Comparison of ENCODE assay signal across 25 cellular contexts in the genomic region with DNA sequence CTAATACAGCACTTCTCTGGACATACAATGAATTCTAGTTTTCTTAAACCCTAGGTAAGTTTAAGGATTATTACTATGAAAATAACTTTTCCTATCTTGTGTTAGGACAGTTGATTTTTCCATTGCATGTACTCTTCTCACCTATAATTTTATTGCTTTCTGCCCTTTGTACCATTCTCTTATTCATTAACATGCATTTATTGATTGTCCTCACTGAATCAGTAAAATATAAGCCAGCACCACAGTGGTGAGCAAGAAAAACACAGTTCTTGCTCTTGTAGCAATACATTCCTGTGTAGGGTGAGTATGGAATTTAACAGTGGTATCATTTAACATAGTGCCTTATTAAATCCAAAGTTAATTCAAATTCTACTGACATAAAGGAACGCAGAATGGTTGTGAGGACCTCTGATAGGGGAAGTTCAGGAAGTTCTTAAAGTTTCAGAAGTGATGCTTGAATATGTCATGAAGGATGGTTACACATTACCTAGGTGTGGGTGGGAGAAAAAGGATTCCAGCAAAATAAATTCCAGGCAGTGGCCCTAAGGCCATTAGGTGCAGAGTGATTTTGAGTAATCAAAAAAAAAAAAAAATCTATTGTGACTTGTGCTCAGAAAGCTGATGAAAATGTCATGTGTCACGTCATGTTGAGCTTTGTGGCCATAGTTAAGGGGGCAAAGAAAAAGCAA.
"Had no signal": no experiment of that assay in that cellular context is flagged by ENCODE, and none has a peak within 500 bp of the region (broad histone marks: within the 10 kb centered on the region; RNA-seq: fewer than 3 reads in every experiment).

No MANE protein-coding gene starts in this region.

- H3K36me3 ChIP-seq: breast epithelium, esophagus squamous epithelium, gastrocnemius medialis, lower lobe of right lung, spleen, suprapubic skin, tibial artery had no signal

- H3K4me1 Mint-ChIP-seq: activated CD4-positive, alpha-beta memory T cell treated with anti-CD3 and anti-CD28 coated beads, Interleukin-2, amount 10 ng/mL, durations not matched to agents 7 days and 5 days; activated CD4-positive, alpha-beta T cell treated with anti-CD3 and anti-CD28 coated beads, Interleukin-2, amount 10 ng/mL, durations not matched to agents 24 days and 14 days; activated naive CD4-positive, alpha-beta T cell treated with anti-CD3 and anti-CD28 coated beads, Interleukin-2, amount 50 U/mL, for 24 hours; activated naive CD8-positive, alpha-beta T cell treated with anti-CD3 and anti-CD28 coated beads, Interleukin-2, amount 50 U/mL, for 24 hours; natural killer cell; T-helper 17 cell had no signal

- DNase-seq: activated CD4-positive, alpha-beta memory T cell treated with anti-CD3 and anti-CD28 coated beads, Interleukin-2, amount 10 ng/mL, durations not matched to agents 7 days and 5 days; activated CD4-positive, alpha-beta T cell treated with anti-CD3 and anti-CD28 coated beads, Interleukin-2, amount 10 ng/mL, durations not matched to agents 24 days and 14 days; activated CD4-positive, CD25-positive, alpha-beta regulatory T cell treated with anti-CD3 and anti-CD28 coated beads, Interleukin-2, amount 50 U/mL, for 72 hours; activated CD8-positive, alpha-beta memory T cell treated with anti-CD3 and anti-CD28 coated beads, Interleukin-2, amount 50 U/mL, for 48 hours; activated naive CD8-positive, alpha-beta T cell treated with anti-CD3 and anti-CD28 coated beads, Interleukin-2, amount 50 U/mL, for 24 hours; activated T-cell treated with anti-CD3 and anti-CD28 coated beads, Interleukin-2, amount 50 U/mL, for 24 hours; amygdala; central memory CD4-positive, alpha-beta T cell; esophagus squamous epithelium; gastrocnemius medialis; glutamatergic neuron; islet precursor cell; left cardiac atrium; lower lobe of right lung; mesenchymal stem cell; natural killer cell; spleen; stimulated activated naive CD4-positive, alpha-beta T cell; T-helper 17 cell; tibial artery had no signal

- H3K27ac Mint-ChIP-seq: activated CD4-positive, alpha-beta memory T cell treated with anti-CD3 and anti-CD28 coated beads, Interleukin-2, amount 10 ng/mL, durations not matched to agents 7 days and 5 days; activated CD4-positive, alpha-beta T cell treated with anti-CD3 and anti-CD28 coated beads, Interleukin-2, amount 10 ng/mL, durations not matched to agents 24 days and 14 days; activated naive CD4-positive, alpha-beta T cell treated with anti-CD3 and anti-CD28 coated beads, Interleukin-2, amount 50 U/mL, for 24 hours; activated naive CD8-positive, alpha-beta T cell treated with anti-CD3 and anti-CD28 coated beads, Interleukin-2, amount 50 U/mL, for 24 hours; activated T-cell treated with anti-CD3 and anti-CD28 coated beads, Interleukin-2, amount 50 U/mL, for 24 hours; activated T-helper 2 cell treated with anti-CD3 and anti-CD28 coated beads, Interferon-gamma antibody, Interleukin-2, Interleukin-4, amounts not matched to agents 10 μg/mL and 5 μg/mL and 100 μg/mL, durations not matched to agents 14 hours and 24 hours and 36 hours; dendritic cell treated with granulocyte-macrophage colony-stimulating factor and Interleukin-4, amounts not matched to agents 40 ng/mL and 50 ng/mL, for 4 days; natural killer cell; T-helper 17 cell had no signal

- H3K9me3 ChIP-seq: breast epithelium, esophagus squamous epithelium, gastrocnemius medialis, lower lobe of right lung, spleen, suprapubic skin, tibial artery had no signal

- H3K27ac ChIP-seq: breast epithelium, esophagus squamous epithelium, gastrocnemius medialis, lower lobe of right lung, spleen, suprapubic skin, tibial artery had no signal

- H3K4me3 ChIP-seq: breast epithelium, esophagus squamous epithelium, gastrocnemius medialis, lower lobe of right lung, spleen, suprapubic skin, tibial artery had no signal

- H3K36me3 Mint-ChIP-seq: activated naive CD4-positive, alpha-beta T cell treated with anti-CD3 and anti-CD28 coated beads, Interleukin-2, amount 50 U/mL, for 24 hours; natural killer cell had no signal

- ATAC-seq: activated naive CD8-positive, alpha-beta T cell treated with anti-CD3 and anti-CD28 coated beads, Interleukin-2, amount 50 U/mL, for 24 hours; gastrocnemius medialis; left cardiac atrium; lower lobe of right lung; natural killer cell; T-helper 17 cell had no signal

- H3K9me3 Mint-ChIP-seq: activated CD4-positive, alpha-beta memory T cell treated with anti-CD3 and anti-CD28 coated beads, Interleukin-2, amount 10 ng/mL, durations not matched to agents 7 days and 5 days; activated CD4-positive, alpha-beta T cell treated with anti-CD3 and anti-CD28 coated beads, Interleukin-2, amount 10 ng/mL, durations not matched to agents 24 days and 14 days; activated naive CD4-positive, alpha-beta T cell treated with anti-CD3 and anti-CD28 coated beads, Interleukin-2, amount 50 U/mL, for 24 hours; activated naive CD8-positive, alpha-beta T cell treated with anti-CD3 and anti-CD28 coated beads, Interleukin-2, amount 50 U/mL, for 24 hours; activated T-cell treated with anti-CD3 and anti-CD28 coated beads, Interleukin-2, amount 50 U/mL, for 24 hours; activated T-helper 2 cell treated with anti-CD3 and anti-CD28 coated beads, Interferon-gamma antibody, Interleukin-2, Interleukin-4, amounts not matched to agents 10 μg/mL and 5 μg/mL and 100 μg/mL, durations not matched to agents 14 hours and 24 hours and 36 hours; dendritic cell treated with granulocyte-macrophage colony-stimulating factor and Interleukin-4, amounts not matched to agents 40 ng/mL and 50 ng/mL, for 4 days had no signal

- H3K4me1 ChIP-seq: breast epithelium, esophagus squamous epithelium, gastrocnemius medialis, lower lobe of right lung, spleen, suprapubic skin, tibial artery had no signal

- H3K27me3 ChIP-seq: breast epithelium, esophagus squamous epithelium, gastrocnemius medialis, spleen, suprapubic skin, tibial artery had no signal

- H3K27me3 Mint-ChIP-seq: activated CD4-positive, alpha-beta memory T cell treated with anti-CD3 and anti-CD28 coated beads, Interleukin-2, amount 10 ng/mL, durations not matched to agents 7 days and 5 days; activated CD4-positive, alpha-beta T cell treated with anti-CD3 and anti-CD28 coated beads, Interleukin-2, amount 10 ng/mL, durations not matched to agents 24 days and 14 days; activated naive CD4-positive, alpha-beta T cell treated with anti-CD3 and anti-CD28 coated beads, Interleukin-2, amount 50 U/mL, for 24 hours; activated naive CD8-positive, alpha-beta T cell treated with anti-CD3 and anti-CD28 coated beads, Interleukin-2, amount 50 U/mL, for 24 hours; activated T-cell treated with anti-CD3 and anti-CD28 coated beads, Interleukin-2, amount 50 U/mL, for 24 hours; dendritic cell treated with granulocyte-macrophage colony-stimulating factor and Interleukin-4, amounts not matched to agents 40 ng/mL and 50 ng/mL, for 4 days had no signal

- H3K4me3 Mint-ChIP-seq: activated CD4-positive, alpha-beta memory T cell treated with anti-CD3 and anti-CD28 coated beads, Interleukin-2, amount 10 ng/mL, durations not matched to agents 7 days and 5 days; activated CD4-positive, alpha-beta T cell treated with anti-CD3 and anti-CD28 coated beads, Interleukin-2, amount 10 ng/mL, durations not matched to agents 24 days and 14 days; activated naive CD4-positive, alpha-beta T cell treated with anti-CD3 and anti-CD28 coated beads, Interleukin-2, amount 50 U/mL, for 24 hours; activated naive CD8-positive, alpha-beta T cell treated with anti-CD3 and anti-CD28 coated beads, Interleukin-2, amount 50 U/mL, for 24 hours; activated T-cell treated with anti-CD3 and anti-CD28 coated beads, Interleukin-2, amount 50 U/mL, for 24 hours; dendritic cell treated with granulocyte-macrophage colony-stimulating factor and Interleukin-4, amounts not matched to agents 40 ng/mL and 50 ng/mL, for 4 days; natural killer cell; T-helper 17 cell had no signal
